25 cellular contexts compared by ENCODE assay signal in the genomic region with DNA sequence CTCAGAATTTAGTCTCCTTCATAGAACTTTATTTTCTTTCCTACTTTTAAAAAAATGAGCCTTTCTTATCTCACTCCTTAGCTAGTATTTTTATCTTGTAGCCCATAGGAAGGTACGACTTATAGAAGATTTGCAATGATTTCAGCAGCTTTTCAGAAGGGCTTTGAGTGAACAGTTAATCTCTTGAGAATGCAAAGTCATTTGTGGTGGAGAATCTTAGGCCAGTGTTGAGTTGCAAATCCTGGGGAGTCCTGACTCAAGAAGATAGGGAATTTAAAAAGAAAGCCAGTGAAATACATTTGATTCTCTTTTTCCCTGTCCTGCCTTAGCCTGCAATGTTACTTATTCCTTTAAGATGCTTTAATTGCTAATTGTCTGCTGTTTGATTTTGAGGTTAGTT. TPM values are rescaled to one million over a fixed set of nuclear protein-coding genes. Genes with fewer than 3 reads are reported as not detected.
DNase-seq lines count a peak whose midpoint lies in the region; ATAC-seq and TF ChIP-seq lines count a peak whose summit lies in the region.
"Had no signal": no experiment of that assay in that cellular context is flagged by ENCODE, and none has a peak within 500 bp of the region (broad histone marks: within the 10 kb centered on the region; RNA-seq: fewer than 3 reads in every experiment).

No MANE protein-coding gene starts in this region.

- no peaks in the 10 kb centered on the region for H3K27me3 ChIP-seq in KMS-11 (ENCODE audit: insufficient read depth, low read depth)
- no peaks in the 10 kb centered on the region for H3K27me3 ChIP-seq in spleen (replicated peaks in 1 of 7)
- H3K27me3 ChIP-seq: adrenal gland, SJCRH30, upper lobe of right lung had no signal

- H3K36me3 Mint-ChIP-seq in nephron (ENCODE audit: low read depth): peaks cover 37% of the 10 kb centered on the region
- no peaks in the 10 kb centered on the region for H3K36me3 Mint-ChIP-seq in activated T-cell treated with anti-CD3 and anti-CD28 coated beads, Interleukin-2, amount 50 U/mL, for 4 hours (ENCODE audit: insufficient read depth)

- intact Hi-C loops in spleen (cut with DNase I; ENCODE audit: low total_unique reads): no loop called here

- H3K4me3 ChIP-seq in AG10803 (ENCODE audit: low read length): no peak overlapping the region
- H3K4me3 ChIP-seq in KMS-11 (IDR thresholded peaks at IDR 0.05; ENCODE audit: insufficient read depth, low read depth, low read length): no peak overlapping the region
- H3K4me3 ChIP-seq in spleen: no peak overlapping the region
- H3K4me3 ChIP-seq: A549, adrenal gland, coronary artery, prostate gland, SJCRH30, upper lobe of right lung had no signal

- ATAC-seq in activated T-cell treated with anti-CD3 and anti-CD28 coated beads, Interleukin-2, amount 50 U/mL, for 4 hours: no peak
- ATAC-seq in GM21367 (IDR thresholded peaks at IDR 0.05; ENCODE audit: unreplicated experiment): no peak
- ATAC-seq: A549; activated CD8-positive, alpha-beta T cell treated with anti-CD3 and anti-CD28 coated beads, Interleukin-2, amount 10 ng/mL, durations not matched to agents 7 days and 5 days; left ventricle myocardium superior; upper lobe of right lung had no signal

- H3K9me3 Mint-ChIP-seq in nephron: peaks cover 14% of the 10 kb centered on the region
- no peaks in the 10 kb centered on the region for H3K9me3 Mint-ChIP-seq in activated T-cell treated with anti-CD3 and anti-CD28 coated beads, Interleukin-2, amount 50 U/mL, for 4 hours

- H3K4me1 ChIP-seq in KMS-11 (ENCODE audit: low read depth, poor library complexity, severe bottlenecking) (peaks cover 26% of the 10 kb centered on the region), spleen (no peaks in the 10 kb centered on the region)
- H3K4me1 ChIP-seq: A549, adrenal gland, prostate gland, SJCRH30, upper lobe of right lung had no signal

- H2AFZ ChIP-seq in KMS-11 (ENCODE audit: low read depth): no peak overlapping the region

- H3K4me2 ChIP-seq in KMS-11: peak overlapping the region; percentile 11; the same call in 1 of the 2 replicates
- H3K4me2 ChIP-seq: A549 had no signal

- no peak for TF ChIP-seq CTCF in AG10803 (conservative IDR thresholded peaks at IDR 0.05; ENCODE audit: low read length)
- TF ChIP-seq CTCF in KMS-11 (conservative IDR thresholded peaks at IDR 0.05; ENCODE audit: low read depth, low read length): no peak
- no peak for TF ChIP-seq CTCF in nephron (IDR thresholded peaks at IDR 0.05; ENCODE audit: unreplicated experiment in 3 of 3)
- no peak for TF ChIP-seq CTCF in spleen (IDR thresholded peaks at IDR 0.05 in 8 of 11, conservative IDR thresholded peaks at IDR 0.05 in 3 of 11)

- H3K4me3 Mint-ChIP-seq in nephron: no peak overlapping the region
- H3K4me3 Mint-ChIP-seq in activated T-cell treated with anti-CD3 and anti-CD28 coated beads, Interleukin-2, amount 50 U/mL, for 4 hours: no peak overlapping the region
- H3K4me3 Mint-ChIP-seq: activated CD8-positive, alpha-beta T cell treated with anti-CD3 and anti-CD28 coated beads, Interleukin-2, amount 10 ng/mL, durations not matched to agents 7 days and 5 days; neural crest cell had no signal

- H3K4me1 Mint-ChIP-seq in nephron: peaks cover 18% of the 10 kb centered on the region
- H3K4me1 Mint-ChIP-seq in activated T-cell treated with anti-CD3 and anti-CD28 coated beads, Interleukin-2, amount 50 U/mL, for 4 hours (ENCODE audit: low read depth): no peaks in the 10 kb centered on the region

- no peaks in the 10 kb centered on the region for H3K9me3 ChIP-seq in spleen
- H3K9me3 ChIP-seq: A549, adrenal gland, prostate gland, SJCRH30, upper lobe of right lung had no signal

- H3K27me3 Mint-ChIP-seq in nephron (ENCODE audit: low read depth): no peaks in the 10 kb centered on the region
- H3K27me3 Mint-ChIP-seq in activated T-cell treated with anti-CD3 and anti-CD28 coated beads, Interleukin-2, amount 50 U/mL, for 4 hours (ENCODE audit: low read depth): peaks cover 22% of the 10 kb centered on the region

- no peaks in the 10 kb centered on the region for H4K20me1 ChIP-seq in KMS-11 (ENCODE audit: insufficient read depth)

- no peaks in the 10 kb centered on the region for H3K79me2 ChIP-seq in KMS-11 (ENCODE audit: insufficient read depth, low read depth)

- H3K27ac ChIP-seq in KMS-11: no peak overlapping the region
- H3K27ac ChIP-seq in spleen: no peak overlapping the region
- H3K27ac ChIP-seq: A549, adrenal gland, coronary artery, prostate gland, SJCRH30, upper lobe of right lung had no signal

- peak overlapping the region in 2 of 3 experiments; percentile 32 to 53 for H3K27ac Mint-ChIP-seq in nephron
- H3K27ac Mint-ChIP-seq: activated CD8-positive, alpha-beta T cell treated with anti-CD3 and anti-CD28 coated beads, Interleukin-2, amount 10 ng/mL, durations not matched to agents 7 days and 5 days had no signal

- DNase-seq in AG10803 (ENCODE audit: low read depth): peak; percentile 9
- DNase-seq in dedifferentiated amniotic fluid mesenchymal stem cell (ENCODE audit: extremely low spot score): peak; percentile 18
- DNase-seq in activated T-cell treated with anti-CD3 and anti-CD28 coated beads, Interleukin-2, amount 50 U/mL, for 4 hours: no peak
- no peak for DNase-seq in NCI-H146 treated with DMSO at 0.1 percent for 48 hours (lab: John Stamatoyannopoulos, UW; ENCODE audit: unreplicated experiment)
- no peak for DNase-seq in spleen
- DNase-seq: activated CD4-positive, alpha-beta T cell treated with anti-CD3 and anti-CD28 coated beads for 1 hour; activated CD8-positive, alpha-beta T cell treated with anti-CD3 and anti-CD28 coated beads, Interleukin-2, amount 10 ng/mL, durations not matched to agents 7 days and 5 days; activated gamma-delta T cell treated with Interleukin-2 at 50 U/mL for 16 hours; adrenal gland; COR-L47; left ventricle myocardium superior; NCI-H1694; NCI-H510A treated with DMSO at 0.1 percent for 48 hours; SJCRH30; stimulated activated CD4-positive, alpha-beta T cell treated with anti-CD3 and anti-CD28 coated beads, Interleukin-1b, Interleukin-23, amount 100 ng/mL, for 48 hours; T-helper 1 cell; upper lobe of right lung had no signal

- TF ChIP-seq POLR2A in spleen (IDR thresholded peaks at IDR 0.05): no peak

- no peak overlapping the region for H3K9ac ChIP-seq in KMS-11

- 39 to 71% (median 55%) methylated on average over 1 of the region's 1 CpG for WGBS in spleen, 5 donors

- H3K36me3 ChIP-seq in KMS-11 (ENCODE audit: insufficient read depth) (no peaks in the 10 kb centered on the region), spleen (no peaks in the 10 kb centered on the region)
- H3K36me3 ChIP-seq: adrenal gland, prostate gland, SJCRH30, upper lobe of right lung had no signal

RNA-seq across cellular contexts. Expression of a gene that starts 33.6 kb away (rescaled TPM):
- not detected for total RNA-seq in activated T-cell treated with anti-CD3 and anti-CD28 coated beads, Interleukin-2, amount 50 U/mL, for 4 hours
- total RNA-seq in spleen: 1 to 10 TPM in 4 of 7 donors, under 1 TPM in 3; 0.35 to 2.3 (median 1.0) TPM
- under 1 TPM; 0.05 to 0.16 (median 0.09) TPM for polyA plus RNA-seq in spleen
- total RNA-seq: activated CD8-positive, alpha-beta T cell treated with anti-CD3 and anti-CD28 coated beads, Interleukin-2, amount 10 ng/mL, durations not matched to agents 7 days and 5 days; mononuclear cell had no signal

Comparison
In these comparisons a context has a peak if more than half of its experiments do, and no peak if none do; other contexts are left out.
1. DNase-seq: peak in AG10803 (single experiment) and dedifferentiated amniotic fluid mesenchymal stem cell (single experiment); none in activated T-cell treated with anti-CD3 and anti-CD28 coated beads, Interleukin-2, amount 50 U/mL, for 4 hours (single experiment), NCI-H146 treated with DMSO at 0.1 percent for 48 hours (single experiment) and spleen (single experiment).